In the genomic region with DNA sequence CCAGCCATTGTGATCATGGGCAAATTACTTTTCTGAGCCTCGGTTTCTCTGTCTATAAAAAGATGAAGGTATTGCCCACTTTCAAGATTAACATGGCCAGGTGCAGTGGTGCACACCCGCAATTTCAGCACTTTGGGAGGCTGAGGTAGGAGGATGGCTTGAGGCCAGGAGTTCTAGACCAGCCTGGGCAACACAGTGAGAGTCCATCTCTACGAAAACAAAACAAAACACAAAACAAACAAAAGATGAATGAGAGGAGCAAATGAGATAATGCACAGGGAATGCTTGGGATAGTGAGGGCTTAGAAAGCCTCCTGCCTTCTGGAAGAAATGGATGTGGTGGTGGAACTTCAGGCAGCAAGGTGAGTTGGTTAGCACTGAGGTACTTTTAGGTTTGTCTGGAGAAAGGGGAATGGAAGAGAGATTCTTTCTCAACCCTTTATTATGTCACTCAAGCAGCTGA, we compare ENCODE assay signal across 1 cellular context.
TF ChIP-seq lines count a peak whose summit lies in the region.

No MANE protein-coding gene starts in this region.

TF ChIP-seq in HepG2, 621 proteins besides CTCF, POLR2A, EP300 and RAD21:
- TF ChIP-seq NFAT5 (CRISPR knock-in tag; IDR thresholded peaks at IDR 0.05), result no peak
- TF ChIP-seq ZFP37 (CRISPR knock-in tag; IDR thresholded peaks at IDR 0.05; ENCODE audit: borderline replicate concordance), result no peak
- TF ChIP-seq ZNF563 (CRISPR knock-in tag; IDR thresholded peaks at IDR 0.05), result 0 out of 2 replicates have a peak, but pooled peaks have one; percentile 17
- peak; percentile 28; the same call in 1 of the 2 replicates for TF ChIP-seq ZMYM2 (CRISPR knock-in tag; IDR thresholded peaks at IDR 0.05)
- TF ChIP-seq SOX6 (IDR thresholded peaks at IDR 0.05), result no peak
- TF ChIP-seq SOX6 (CRISPR knock-in tag; IDR thresholded peaks at IDR 0.05), result peak; percentile 32; the same call in 1 of the 2 replicates
- TF ChIP-seq, protein P1, sequence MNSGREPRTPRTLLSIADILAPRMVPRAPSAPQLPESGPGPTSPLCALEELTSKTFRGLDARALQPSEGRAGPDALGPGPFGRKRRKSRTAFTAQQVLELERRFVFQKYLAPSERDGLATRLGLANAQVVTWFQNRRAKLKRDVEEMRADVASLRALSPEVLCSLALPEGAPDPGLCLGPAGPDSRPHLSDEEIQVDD (CRISPR knock-in tag; IDR thresholded peaks at IDR 0.05; ENCODE audit: borderline replicate concordance), result no peak
- TF ChIP-seq, protein P2, sequence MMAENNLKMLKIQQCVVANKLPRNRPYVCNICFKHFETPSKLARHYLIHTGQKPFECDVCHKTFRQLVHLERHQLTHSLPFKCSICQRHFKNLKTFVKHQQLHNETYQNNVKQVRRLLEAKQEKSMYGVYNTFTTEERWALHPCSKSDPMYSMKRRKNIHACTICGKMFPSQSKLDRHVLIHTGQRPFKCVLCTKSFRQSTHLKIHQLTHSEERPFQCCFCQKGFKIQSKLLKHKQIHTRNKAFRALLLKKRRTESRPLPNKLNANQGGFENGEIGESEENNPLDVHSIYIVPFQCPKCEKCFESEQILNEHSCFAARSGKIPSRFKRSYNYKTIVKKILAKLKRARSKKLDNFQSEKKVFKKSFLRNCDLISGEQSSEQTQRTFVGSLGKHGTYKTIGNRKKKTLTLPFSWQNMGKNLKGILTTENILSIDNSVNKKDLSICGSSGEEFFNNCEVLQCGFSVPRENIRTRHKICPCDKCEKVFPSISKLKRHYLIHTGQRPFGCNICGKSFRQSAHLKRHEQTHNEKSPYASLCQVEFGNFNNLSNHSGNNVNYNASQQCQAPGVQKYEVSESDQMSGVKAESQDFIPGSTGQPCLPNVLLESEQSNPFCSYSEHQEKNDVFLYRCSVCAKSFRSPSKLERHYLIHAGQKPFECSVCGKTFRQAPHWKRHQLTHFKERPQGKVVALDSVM (CRISPR knock-in tag; IDR thresholded peaks at IDR 0.05), result peak; percentile 94
- TF ChIP-seq ZNF121 (CRISPR knock-in tag; IDR thresholded peaks at IDR 0.05), result peak; percentile 79
- 0 out of 2 replicates have a peak, but pooled peaks have one; percentile 17 for TF ChIP-seq POGZ (CRISPR knock-in tag; IDR thresholded peaks at IDR 0.05)
- no peak for TF ChIP-seq ZNF367 (CRISPR knock-in tag; IDR thresholded peaks at IDR 0.05; ENCODE audit: borderline replicate concordance)
- TF ChIP-seq ZMYM3 (CRISPR knock-in tag; IDR thresholded peaks at IDR 0.05), result peak; percentile 39; the same call in 1 of the 2 replicates
- TF ChIP-seq, protein P3, sequence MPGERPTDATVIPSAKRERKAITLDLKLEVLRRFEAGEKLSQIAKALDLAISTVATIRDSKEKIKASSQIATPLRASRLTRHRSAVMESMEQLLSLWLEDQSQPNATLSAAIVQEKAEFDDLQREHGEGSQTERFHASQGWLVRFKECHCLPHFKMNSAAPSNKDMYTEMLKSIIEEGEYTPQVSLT (CRISPR knock-in tag; IDR thresholded peaks at IDR 0.05; ENCODE audit: borderline replicate concordance, low read depth), result no peak
- no peak for TF ChIP-seq POLR2AphosphoS5 (IDR thresholded peaks at IDR 0.05; ENCODE audit: low read depth, low read length)
- TF ChIP-seq, protein P4, sequence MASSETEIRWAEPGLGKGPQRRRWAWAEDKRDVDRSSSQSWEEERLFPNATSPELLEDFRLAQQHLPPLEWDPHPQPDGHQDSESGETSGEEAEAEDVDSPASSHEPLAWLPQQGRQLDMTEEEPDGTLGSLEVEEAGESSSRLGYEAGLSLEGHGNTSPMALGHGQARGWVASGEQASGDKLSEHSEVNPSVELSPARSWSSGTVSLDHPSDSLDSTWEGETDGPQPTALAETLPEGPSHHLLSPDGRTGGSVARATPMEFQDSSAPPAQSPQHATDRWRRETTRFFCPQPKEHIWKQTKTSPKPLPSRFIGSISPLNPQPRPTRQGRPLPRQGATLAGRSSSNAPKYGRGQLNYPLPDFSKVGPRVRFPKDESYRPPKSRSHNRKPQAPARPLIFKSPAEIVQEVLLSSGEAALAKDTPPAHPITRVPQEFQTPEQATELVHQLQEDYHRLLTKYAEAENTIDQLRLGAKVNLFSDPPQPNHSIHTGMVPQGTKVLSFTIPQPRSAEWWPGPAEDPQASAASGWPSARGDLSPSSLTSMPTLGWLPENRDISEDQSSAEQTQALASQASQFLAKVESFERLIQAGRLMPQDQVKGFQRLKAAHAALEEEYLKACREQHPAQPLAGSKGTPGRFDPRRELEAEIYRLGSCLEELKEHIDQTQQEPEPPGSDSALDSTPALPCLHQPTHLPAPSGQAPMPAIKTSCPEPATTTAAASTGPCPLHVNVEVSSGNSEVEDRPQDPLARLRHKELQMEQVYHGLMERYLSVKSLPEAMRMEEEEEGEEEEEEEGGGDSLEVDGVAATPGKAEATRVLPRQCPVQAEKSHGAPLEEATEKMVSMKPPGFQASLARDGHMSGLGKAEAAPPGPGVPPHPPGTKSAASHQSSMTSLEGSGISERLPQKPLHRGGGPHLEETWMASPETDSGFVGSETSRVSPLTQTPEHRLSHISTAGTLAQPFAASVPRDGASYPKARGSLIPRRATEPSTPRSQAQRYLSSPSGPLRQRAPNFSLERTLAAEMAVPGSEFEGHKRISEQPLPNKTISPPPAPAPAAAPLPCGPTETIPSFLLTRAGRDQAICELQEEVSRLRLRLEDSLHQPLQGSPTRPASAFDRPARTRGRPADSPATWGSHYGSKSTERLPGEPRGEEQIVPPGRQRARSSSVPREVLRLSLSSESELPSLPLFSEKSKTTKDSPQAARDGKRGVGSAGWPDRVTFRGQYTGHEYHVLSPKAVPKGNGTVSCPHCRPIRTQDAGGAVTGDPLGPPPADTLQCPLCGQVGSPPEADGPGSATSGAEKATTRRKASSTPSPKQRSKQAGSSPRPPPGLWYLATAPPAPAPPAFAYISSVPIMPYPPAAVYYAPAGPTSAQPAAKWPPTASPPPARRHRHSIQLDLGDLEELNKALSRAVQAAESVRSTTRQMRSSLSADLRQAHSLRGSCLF (CRISPR knock-in tag; IDR thresholded peaks at IDR 0.05; ENCODE audit: borderline replicate concordance), result no peak
